ENCODE assay signal across 1 cellular context in genomic region chrX:12951590-12951965, GRCh38.
TF ChIP-seq lines count a peak whose summit lies in the region.

No MANE protein-coding gene starts in this region.

TF ChIP-seq in K562, 482 proteins besides CTCF, POLR2A, EP300 and RAD21:
- no peak for TF ChIP-seq L3MBTL2 (IDR thresholded peaks at IDR 0.05)
- no peak for TF ChIP-seq HDAC2 (IDR thresholded peaks at IDR 0.05)
- no peak for TF ChIP-seq PHB (CRISPR knock-in tag; IDR thresholded peaks at IDR 0.05)
- TF ChIP-seq, protein P1, sequence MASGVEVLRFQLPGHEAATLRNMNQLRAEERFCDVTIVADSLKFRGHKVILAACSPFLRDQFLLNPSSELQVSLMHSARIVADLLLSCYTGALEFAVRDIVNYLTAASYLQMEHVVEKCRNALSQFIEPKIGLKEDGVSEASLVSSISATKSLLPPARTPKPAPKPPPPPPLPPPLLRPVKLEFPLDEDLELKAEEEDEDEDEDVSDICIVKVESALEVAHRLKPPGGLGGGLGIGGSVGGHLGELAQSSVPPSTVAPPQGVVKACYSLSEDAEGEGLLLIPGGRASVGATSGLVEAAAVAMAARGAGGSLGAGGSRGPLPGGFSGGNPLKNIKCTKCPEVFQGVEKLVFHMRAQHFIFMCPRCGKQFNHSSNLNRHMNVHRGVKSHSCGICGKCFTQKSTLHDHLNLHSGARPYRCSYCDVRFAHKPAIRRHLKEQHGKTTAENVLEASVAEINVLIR (CRISPR knock-in tag; IDR thresholded peaks at IDR 0.05), result no peak
- TF ChIP-seq KLF1 (tag; IDR thresholded peaks at IDR 0.05), result no peak
- no peak for TF ChIP-seq FOXK1 (CRISPR knock-in tag; IDR thresholded peaks at IDR 0.05; ENCODE audit: borderline replicate concordance)
- TF ChIP-seq, protein P2, sequence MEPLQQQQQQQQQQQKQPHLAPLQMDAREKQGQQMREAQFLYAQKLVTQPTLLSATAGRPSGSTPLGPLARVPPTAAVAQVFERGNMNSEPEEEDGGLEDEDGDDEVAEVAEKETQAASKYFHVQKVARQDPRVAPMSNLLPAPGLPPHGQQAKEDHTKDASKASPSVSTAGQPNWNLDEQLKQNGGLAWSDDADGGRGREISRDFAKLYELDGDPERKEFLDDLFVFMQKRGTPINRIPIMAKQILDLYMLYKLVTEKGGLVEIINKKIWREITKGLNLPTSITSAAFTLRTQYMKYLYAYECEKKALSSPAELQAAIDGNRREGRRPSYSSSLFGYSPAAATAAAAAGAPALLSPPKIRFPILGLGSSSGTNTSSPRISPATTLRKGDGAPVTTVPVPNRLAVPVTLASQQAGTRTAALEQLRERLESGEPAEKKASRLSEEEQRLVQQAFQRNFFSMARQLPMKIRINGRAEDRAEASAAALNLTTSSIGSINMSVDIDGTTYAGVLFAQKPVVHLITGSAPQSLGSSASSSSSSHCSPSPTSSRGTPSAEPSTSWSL (CRISPR knock-in tag; IDR thresholded peaks at IDR 0.05; ENCODE audit: borderline replicate concordance), result no peak
- TF ChIP-seq NR2C1 (IDR thresholded peaks at IDR 0.05), result no peak
- TF ChIP-seq NR2C1 (tag; IDR thresholded peaks at IDR 0.05), result no peak
- TF ChIP-seq HDAC8 (tag; IDR thresholded peaks at IDR 0.05), result no peak
TF ChIP-seq in K562: peak in this region for 0.
